In the genomic region with DNA sequence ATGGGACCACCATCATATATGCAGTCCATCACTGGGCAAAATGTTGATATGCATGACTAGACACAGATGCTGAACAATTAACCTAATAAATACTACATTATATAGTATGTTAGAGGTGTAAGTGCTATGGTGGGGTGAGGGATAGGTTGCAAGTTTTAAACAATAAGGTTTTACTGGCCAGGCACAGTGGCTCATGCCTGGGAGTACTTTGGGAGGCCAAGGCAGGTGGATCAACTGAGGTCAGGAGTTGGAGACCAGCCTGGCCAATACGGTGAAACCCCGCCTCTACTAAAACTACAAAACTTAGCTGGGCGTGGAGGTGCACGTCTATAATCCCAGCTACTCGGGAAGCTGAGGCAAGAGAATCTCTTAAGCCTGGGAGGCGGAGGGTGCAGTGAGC, we compare ENCODE assay signal across 17 cellular contexts. TPM values are rescaled to one million over a fixed set of nuclear protein-coding genes. Genes with fewer than 3 reads are reported as not detected.
DNase-seq lines count a peak whose midpoint lies in the region; ATAC-seq and TF ChIP-seq lines count a peak whose summit lies in the region.
"Had no signal": no experiment of that assay in that cellular context is flagged by ENCODE, and none has a peak within 500 bp of the region (broad histone marks: within the 10 kb centered on the region; RNA-seq: fewer than 3 reads in every experiment).

No MANE protein-coding gene starts in this region.

- H3K9me3 ChIP-seq in mesenchymal stem cell (ENCODE audit: control insufficient read depth, low read length): no peaks in the 10 kb centered on the region

- no peak overlapping the region for H3K27ac Mint-ChIP-seq in chondrocyte (ENCODE audit: unreplicated experiment)
- peak overlapping the region; percentile 69 for H3K27ac Mint-ChIP-seq in stimulated activated effector memory CD8-positive, alpha-beta T cell treated with anti-CD3 and anti-CD28 coated beads, Interleukin-12 subunit alpha, Interleukin-12 subunit beta, amount 100 ng/mL, for 72 hours
- H3K27ac Mint-ChIP-seq: GM23338 had no signal

- TF ChIP-seq CTCF in chondrocyte (IDR thresholded peaks at IDR 0.05): no peak

- no peak overlapping the region for H2AFZ ChIP-seq in mesenchymal stem cell (ENCODE audit: low read depth, low read length)
- H2AFZ ChIP-seq: GM23338 had no signal

- H3K27ac ChIP-seq in mesenchymal stem cell (ENCODE audit: low read length, poor library complexity, severe bottlenecking): no peak overlapping the region

- no peak overlapping the region for H3K23ac ChIP-seq in mesenchymal stem cell (ENCODE audit: low read length in 2 of 2)

- no peak overlapping the region for H2BK5ac ChIP-seq in mesenchymal stem cell (ENCODE audit: low read depth, low read length, poor library complexity, severe bottlenecking)

- H2BK15ac ChIP-seq in mesenchymal stem cell (ENCODE audit: low read depth, poor library complexity, severe bottlenecking): no peak overlapping the region

- H3K9me3 Mint-ChIP-seq in chondrocyte (ENCODE audit: low read depth): no peaks in the 10 kb centered on the region
- no peaks in the 10 kb centered on the region for H3K9me3 Mint-ChIP-seq in stimulated activated effector memory CD8-positive, alpha-beta T cell treated with anti-CD3 and anti-CD28 coated beads, Interleukin-12 subunit alpha, Interleukin-12 subunit beta, amount 100 ng/mL, for 72 hours
- H3K9me3 Mint-ChIP-seq: CD4-positive, alpha-beta memory T cell; GM23338; H9 had no signal

- peaks cover 18% of the 10 kb centered on the region for H3K4me1 Mint-ChIP-seq in chondrocyte (ENCODE audit: low read depth)
- no peaks in the 10 kb centered on the region for H3K4me1 Mint-ChIP-seq in stimulated activated effector memory CD8-positive, alpha-beta T cell treated with anti-CD3 and anti-CD28 coated beads, Interleukin-12 subunit alpha, Interleukin-12 subunit beta, amount 100 ng/mL, for 72 hours
- H3K4me1 Mint-ChIP-seq: CD4-positive, alpha-beta memory T cell; GM23338 had no signal

- H2AK5ac ChIP-seq in mesenchymal stem cell (ENCODE audit: low read length, severe bottlenecking): no peak overlapping the region

- H3K4me1 ChIP-seq in mesenchymal stem cell (ENCODE audit: control insufficient read depth, insufficient read depth, low read depth, low read length): no peaks in the 10 kb centered on the region

- no peak overlapping the region for H3K18ac ChIP-seq in mesenchymal stem cell (ENCODE audit: low read depth in 1 of 2, low read length in 2 of 2)

- no peaks in the 10 kb centered on the region for H3K27me3 Mint-ChIP-seq in chondrocyte (ENCODE audit: low read depth)
- H3K27me3 Mint-ChIP-seq: CD4-positive, alpha-beta memory T cell had no signal

- no peak overlapping the region for H4K91ac ChIP-seq in mesenchymal stem cell (ENCODE audit: low read length)

- no peak overlapping the region for H3K4me2 ChIP-seq in mesenchymal stem cell (ENCODE audit: low read length, poor library complexity, severe bottlenecking)
- H3K4me2 ChIP-seq: GM23338 had no signal

- no peaks in the 10 kb centered on the region for H3K79me1 ChIP-seq in mesenchymal stem cell (replicated peaks; ENCODE audit: low read length, poor library complexity, severe bottlenecking)

- peaks cover 42% of the 10 kb centered on the region for H3K36me3 Mint-ChIP-seq in chondrocyte (ENCODE audit: low read depth)
- H3K36me3 Mint-ChIP-seq in stimulated activated effector memory CD8-positive, alpha-beta T cell treated with anti-CD3 and anti-CD28 coated beads, Interleukin-12 subunit alpha, Interleukin-12 subunit beta, amount 100 ng/mL, for 72 hours: peaks cover 98% of the 10 kb centered on the region

- no peaks in the 10 kb centered on the region for H3K27me3 ChIP-seq in mesenchymal stem cell (ENCODE audit: control insufficient read depth in 1 of 2, insufficient read depth in 1 of 2, low read length in 2 of 2)

- H3K14ac ChIP-seq in mesenchymal stem cell (ENCODE audit: low read length in 2 of 2): no peak overlapping the region

- no peak overlapping the region for H3K4me3 Mint-ChIP-seq in chondrocyte (ENCODE audit: unreplicated experiment)
- H3K4me3 Mint-ChIP-seq in stimulated activated effector memory CD8-positive, alpha-beta T cell treated with anti-CD3 and anti-CD28 coated beads, Interleukin-12 subunit alpha, Interleukin-12 subunit beta, amount 100 ng/mL, for 72 hours: no peak overlapping the region
- H3K4me3 Mint-ChIP-seq: CD4-positive, alpha-beta memory T cell; GM23338; H9 had no signal

- peaks cover 52 to 86% of the 10 kb centered on the region in 2 experiments for H3K36me3 ChIP-seq in mesenchymal stem cell (ENCODE audit: control insufficient read depth in 1 of 2, insufficient read depth in 2 of 2, low read depth in 1 of 2, low read length in 2 of 2)

- peak; percentile 12 for ATAC-seq in left lobe of liver
- ATAC-seq in stimulated activated effector memory CD8-positive, alpha-beta T cell treated with anti-CD3 and anti-CD28 coated beads, Interleukin-12 subunit alpha, Interleukin-12 subunit beta, amount 100 ng/mL, for 72 hours: no peak
- ATAC-seq: GM12878, GM23338, HCT116 had no signal

- no peak overlapping the region for H2BK120ac ChIP-seq in mesenchymal stem cell (ENCODE audit: low read depth, low read length)

- peak; percentile 27 for DNase-seq in chondrocyte (ENCODE audit: low spot score)
- no peak for DNase-seq in left lobe of liver (ENCODE audit: low spot score)
- no peak for DNase-seq in stimulated activated effector memory CD8-positive, alpha-beta T cell treated with anti-CD3 and anti-CD28 coated beads, Interleukin-12 subunit alpha, Interleukin-12 subunit beta, amount 100 ng/mL, for 72 hours (ENCODE audit: low spot score in 2 of 2)
- no peak for DNase-seq in NCI-H748 treated with DMSO at 0.1 percent for 48 hours (lab: John Stamatoyannopoulos, UW)
- no peak for DNase-seq in NCI-H524 (lab: John Stamatoyannopoulos, UW)
- DNase-seq in mesenchymal stem cell: no peak
- DNase-seq: C1 segment of cervical spinal cord; Calu3; CD4-positive, alpha-beta memory T cell; COR-L47; DND-41; H9 had no signal

- H2BK12ac ChIP-seq in mesenchymal stem cell (ENCODE audit: low read length in 2 of 2): no peak overlapping the region

- no peak overlapping the region for H3K9ac ChIP-seq in mesenchymal stem cell (ENCODE audit: low read length)

- H3K4me3 ChIP-seq in mesenchymal stem cell (ENCODE audit: insufficient read depth in 1 of 2, low read depth in 1 of 2, low read length in 2 of 2): no peak overlapping the region
- H3K4me3 ChIP-seq: GM12878, GM23338 had no signal

- H3K4ac ChIP-seq in mesenchymal stem cell (ENCODE audit: low read depth in 1 of 2, low read length in 2 of 2): no peak overlapping the region

- 96% methylated on average over 6 of the region's 6 CpGs for WGBS in mesenchymal stem cell

- H4K8ac ChIP-seq in mesenchymal stem cell (ENCODE audit: low read length): no peak overlapping the region

RNA-seq across cellular contexts. Expression of gene F2, which starts 28.1 kb away (rescaled TPM):
- total RNA-seq in chondrocyte (0.25 TPM in 1 of 3 replicates, not detected in the others), left lobe of liver (1,408 TPM)
- not detected for polyA plus RNA-seq in mesenchymal stem cell (2013, experiment 1 of 2)
- polyA plus RNA-seq in mesenchymal stem cell (2013, experiment 2 of 2): not detected
- total RNA-seq: A172; A673; Calu3; CD4-positive, alpha-beta memory T cell; H9 had no signal
- polyA plus RNA-seq: CD4-positive, alpha-beta memory T cell; GM12878; GM23338 had no signal

RNA-seq across cellular contexts. Expression of gene ZNF408, which starts 46.3 kb away (rescaled TPM):
- 12.3 to 15.5 TPM (median 14.6 TPM) in 3 replicates for total RNA-seq in chondrocyte
- total RNA-seq in left lobe of liver: 9.4 TPM
- 5.9 TPM for polyA plus RNA-seq in mesenchymal stem cell (2013, experiment 1 of 2)
- polyA plus RNA-seq in mesenchymal stem cell (2013, experiment 2 of 2): 5.5 TPM

RNA-seq across cellular contexts. Expression of gene ARHGAP1, which starts 46.7 kb away (rescaled TPM):
- total RNA-seq in chondrocyte: 109 to 163 TPM (median 155 TPM) in 3 replicates
- total RNA-seq in left lobe of liver: 29.3 TPM
- polyA plus RNA-seq in mesenchymal stem cell (2013, experiment 1 of 2): 92.7 TPM
- polyA plus RNA-seq in mesenchymal stem cell (2013, experiment 2 of 2): 87.5 TPM

Comparison
In these comparisons a context has a peak if more than half of its experiments do, and no peak if none do; other contexts are left out.
1. RNA of gene F2, which starts 28.1 kb away (total RNA-seq): 1,408 TPM in left lobe of liver (single experiment); 0.25 TPM in chondrocyte; every median in the first group is over 1,000 times any median in the second.